23 cellular contexts compared by ENCODE assay signal in the genomic region with DNA sequence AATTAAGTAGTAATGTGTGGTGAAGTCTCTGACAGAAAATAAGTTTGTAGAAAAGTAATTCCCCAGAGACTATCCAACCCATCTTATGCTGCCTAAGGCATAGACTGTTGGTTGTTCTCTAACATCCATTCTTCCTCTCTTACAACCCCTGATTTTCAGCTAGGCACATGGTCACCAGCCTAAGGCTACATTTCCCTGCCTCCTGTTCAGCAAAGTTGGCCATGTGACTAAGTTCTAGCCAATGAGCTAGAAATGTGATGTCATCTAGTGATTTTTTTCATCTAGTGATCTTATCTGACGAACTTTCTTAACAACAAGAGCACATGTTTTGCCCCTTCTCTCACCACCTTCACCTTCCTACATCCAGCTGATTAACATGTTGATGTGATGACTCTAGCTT.
"Had no signal": no experiment of that assay in that cellular context is flagged by ENCODE, and none has a peak within 500 bp of the region (broad histone marks: within the 10 kb centered on the region; RNA-seq: fewer than 3 reads in every experiment).

No MANE protein-coding gene starts in this region.

- H3K9me3 ChIP-seq: gastrocnemius medialis, psoas muscle, sigmoid colon, stomach, thyroid gland, vagina had no signal

- H3K4me1 Mint-ChIP-seq: nephron progenitor cell; stimulated activated effector memory CD8-positive, alpha-beta T cell treated with anti-CD3 and anti-CD28 coated beads, Interleukin-12 subunit alpha, Interleukin-12 subunit beta, amount 100 ng/mL, for 72 hours had no signal

- H3K27me3 Mint-ChIP-seq: effector memory CD8-positive, alpha-beta T cell; naive thymus-derived CD8-positive, alpha-beta T cell had no signal

- H3K27ac Mint-ChIP-seq: effector memory CD8-positive, alpha-beta T cell; nephron progenitor cell; stimulated activated effector memory CD8-positive, alpha-beta T cell treated with anti-CD3 and anti-CD28 coated beads, Interleukin-12 subunit alpha, Interleukin-12 subunit beta, amount 100 ng/mL, for 72 hours had no signal

- H3K36me3 ChIP-seq: gastrocnemius medialis, sigmoid colon, stomach, thyroid gland, vagina had no signal

- DNase-seq: cortex of kidney; effector memory CD8-positive, alpha-beta T cell; gastrocnemius medialis; head of caudate nucleus; kidney; mesenchymal stem cell; midbrain; naive thymus-derived CD8-positive, alpha-beta T cell; nephron progenitor cell; nucleus accumbens; psoas muscle; right cardiac atrium; sigmoid colon; stimulated activated CD4-positive, alpha-beta T cell treated with anti-CD3 and anti-CD28 coated beads, Interleukin-2, amount 100 ng/mL, for 24 hours; stimulated activated CD4-positive, alpha-beta T cell treated with anti-CD3 and anti-CD28 coated beads, Interleukin-4, amount 100 ng/mL, for 24 hours; stimulated activated naive CD4-positive, alpha-beta T cell treated with Interleukin-2 at 50 U/mL for 16 hours; stomach; thyroid gland had no signal

- H3K4me3 Mint-ChIP-seq: effector memory CD8-positive, alpha-beta T cell; naive thymus-derived CD8-positive, alpha-beta T cell; nephron progenitor cell; stimulated activated effector memory CD8-positive, alpha-beta T cell treated with anti-CD3 and anti-CD28 coated beads, Interleukin-12 subunit alpha, Interleukin-12 subunit beta, amount 100 ng/mL, for 72 hours had no signal

- FAIRE-seq: endometrium, kidney had no signal

- H3K4me1 ChIP-seq: gastrocnemius medialis, psoas muscle, sigmoid colon, stomach, thyroid gland, vagina had no signal

- H3K27ac ChIP-seq: gastrocnemius medialis, psoas muscle, sigmoid colon, stomach, thyroid gland, vagina had no signal

- ATAC-seq: effector memory CD8-positive, alpha-beta T cell; gastrocnemius medialis; left lobe of liver; naive thymus-derived CD8-positive, alpha-beta T cell; psoas muscle; right cardiac atrium; stimulated activated effector memory CD8-positive, alpha-beta T cell treated with anti-CD3 and anti-CD28 coated beads, Interleukin-12 subunit alpha, Interleukin-12 subunit beta, amount 100 ng/mL, for 72 hours had no signal

- H3K27me3 ChIP-seq: gastrocnemius medialis, sigmoid colon, stomach, thyroid gland, vagina had no signal

- H3K36me3 Mint-ChIP-seq: naive thymus-derived CD8-positive, alpha-beta T cell; stimulated activated effector memory CD8-positive, alpha-beta T cell treated with anti-CD3 and anti-CD28 coated beads, Interleukin-12 subunit alpha, Interleukin-12 subunit beta, amount 100 ng/mL, for 72 hours had no signal

- H3K9me3 Mint-ChIP-seq: effector memory CD8-positive, alpha-beta T cell; stimulated activated effector memory CD8-positive, alpha-beta T cell treated with anti-CD3 and anti-CD28 coated beads, Interleukin-12 subunit alpha, Interleukin-12 subunit beta, amount 100 ng/mL, for 72 hours had no signal

- H3K4me3 ChIP-seq: gastrocnemius medialis, lung, psoas muscle, sigmoid colon, stomach, thyroid gland, vagina had no signal
